Comparison of ENCODE assay signal across 1 cellular context in genomic region chr2:68726608-68727367, GRCh38.
TF ChIP-seq lines count a peak whose summit lies in the region.

No MANE protein-coding gene starts in this region.

TF ChIP-seq in GM12878, 131 proteins besides CTCF, POLR2A, EP300 and RAD21 (continued from another document):
- TF ChIP-seq ZBTB4 (CRISPR knock-in tag; IDR thresholded peaks at IDR 0.05), result no peak
- TF ChIP-seq TCF3 (IDR thresholded peaks at IDR 0.05; ENCODE audit: borderline replicate concordance, insufficient read depth, low read depth, low read length), result peak; percentile 93
- TF ChIP-seq MEF2A (IDR thresholded peaks at IDR 0.05; ENCODE audit: insufficient read depth, low read depth, low read length), result peak; percentile 50; the same call in 1 of the 2 replicates
- peak in 1 of 2 experiments; percentile 62; a peak in 2 of 4 replicates for TF ChIP-seq ETV6 (conservative IDR thresholded peaks at IDR 0.05 in 1 of 2, IDR thresholded peaks at IDR 0.05 in 1 of 2; ENCODE audit: borderline replicate concordance in 1 of 2, low read depth in 1 of 2)
- no peak for TF ChIP-seq NKRF (conservative IDR thresholded peaks at IDR 0.05)
- TF ChIP-seq BHLHE40 (IDR thresholded peaks at IDR 0.05; ENCODE audit: borderline replicate concordance in 1 of 2, low read depth in 2 of 2, low read length in 1 of 2), result peak; percentile 84 to 92
- TF ChIP-seq NR2F1 (conservative IDR thresholded peaks at IDR 0.05), result no peak
- peak; percentile 79 for TF ChIP-seq TCF12 (IDR thresholded peaks at IDR 0.05; ENCODE audit: low read depth, low read length)
- TF ChIP-seq ASH2L (IDR thresholded peaks at IDR 0.05; ENCODE audit: borderline replicate concordance, low read depth), result no peak
- peak; percentile 28; the same call in 1 of the 2 replicates for TF ChIP-seq CREB1 (IDR thresholded peaks at IDR 0.05; ENCODE audit: low read depth)
- TF ChIP-seq PKNOX1 (IDR thresholded peaks at IDR 0.05), result peak; percentile 77
- no peak for TF ChIP-seq MAX (IDR thresholded peaks at IDR 0.05; ENCODE audit: low read depth, low read length)
- no peak for TF ChIP-seq E4F1 (IDR thresholded peaks at IDR 0.05; ENCODE audit: borderline replicate concordance, partially characterized antibody)
- TF ChIP-seq ZBED1 (IDR thresholded peaks at IDR 0.05; ENCODE audit: borderline replicate concordance), result 0 out of 2 replicates have a peak, but pooled peaks have one; percentile 27
- peak; percentile 79; the same call in 1 of the 2 replicates for TF ChIP-seq PAX5 (IDR thresholded peaks at IDR 0.05; ENCODE audit: borderline replicate concordance, low read depth, low read length)
- no peak for TF ChIP-seq ZNF687 (IDR thresholded peaks at IDR 0.05)
- no peak for TF ChIP-seq ZSCAN29 (IDR thresholded peaks at IDR 0.05)
- TF ChIP-seq STAT3 (IDR thresholded peaks at IDR 0.05; ENCODE audit: low read depth, low read length), result no peak
